In genomic region chr11:1476946-1477736, GRCh38 we compare ENCODE assay signal across 14 cellular contexts.
"Had no signal": no experiment of that assay in that cellular context is flagged by ENCODE, and none has a peak within 500 bp of the region (broad histone marks: within the 10 kb centered on the region; RNA-seq: fewer than 3 reads in every experiment).

No MANE protein-coding gene starts in this region.

- H3K27me3 ChIP-seq: adrenal gland, colonic mucosa, neutrophil, pancreas had no signal

- H3K4me1 ChIP-seq: adrenal gland, colonic mucosa, pancreas had no signal

- H3K9me3 ChIP-seq: adrenal gland, colonic mucosa, neutrophil, pancreas had no signal

- H3K4me3 ChIP-seq: adrenal gland, colonic mucosa, pancreas had no signal

- H3K27ac ChIP-seq: adrenal gland, colonic mucosa, neutrophil, pancreas had no signal

- ATAC-seq: naive thymus-derived CD8-positive, alpha-beta T cell; pancreas; stimulated activated naive CD8-positive, alpha-beta T cell treated with anti-CD3 and anti-CD28 coated beads, Interleukin-15, Interleukin-2, amounts not matched to agents 100 U/mL and 50 U/mL, for 24 hours; WTC11 had no signal

- DNase-seq: activated gamma-delta T cell treated with Interleukin-2 at 50 U/mL for 16 hours; activated T-cell treated with anti-CD3 and anti-CD28 coated beads, Interleukin-2, amount 50 U/mL, for 1 hour; adrenal gland; colonic mucosa; endodermal cell; stimulated activated CD4-positive, alpha-beta T cell treated with anti-CD3 and anti-CD28 coated beads, Interleukin-4, amount 100 ng/mL, for 24 hours; stimulated activated naive CD8-positive, alpha-beta T cell treated with anti-CD3 and anti-CD28 coated beads, Interleukin-15, Interleukin-2, amounts not matched to agents 100 U/mL and 50 U/mL, for 24 hours; T1000 had no signal

- FAIRE-seq: astrocyte, keratinocyte, pancreas had no signal
